Comparison of ENCODE assay signal across 14 cellular contexts in genomic region chr20:54474866-54475265, GRCh38. TPM values are rescaled to one million over a fixed set of nuclear protein-coding genes. Genes with fewer than 3 reads are reported as not detected.
A peak's percentile ranks its signal among the peaks of the same experiment; 100 is the strongest.
DNase-seq lines count a peak whose midpoint lies in the region; ATAC-seq and TF ChIP-seq lines count a peak whose summit lies in the region.
"Had no signal": no experiment of that assay in that cellular context is flagged by ENCODE, and none has a peak within 500 bp of the region (broad histone marks: within the 10 kb centered on the region; RNA-seq: fewer than 3 reads in every experiment).

No MANE protein-coding gene starts in this region.

- intact Hi-C loops in esophagus muscularis mucosa (cut with DNase I) (no loop called here), upper lobe of right lung (cut with DNase I) (no loop called here)

- TF ChIP-seq EP300 in esophagus muscularis mucosa (IDR thresholded peaks at IDR 0.05) = no peak

- H3K27me3 Mint-ChIP-seq in neural crest cell (ENCODE audit: low read depth) = peaks cover 36% of the 10 kb centered on the region

- peak overlapping the region in 1 of 4 donors; percentile 19 for H3K27ac ChIP-seq in esophagus muscularis mucosa (replicated peaks in 1 of 4)
- H3K27ac ChIP-seq in upper lobe of right lung = no peak overlapping the region
- H3K27ac ChIP-seq: 22Rv1, SK-N-MC had no signal

- DNase-seq in NCI-H82 (lab: John Stamatoyannopoulos, UW) (peak; percentile 34), NCI-H82 treated with DMSO at 0.1 percent for 48 hours (lab: John Stamatoyannopoulos, UW; ENCODE audit: unreplicated experiment) (no peak), esophagus muscularis mucosa (ENCODE audit: extremely low spot score) (peak; percentile 53), neural crest cell (ENCODE audit: low read depth, low spot score) (no peak), upper lobe of right lung (no peak), CD1c-positive myeloid dendritic cell (ENCODE audit: extremely low spot score) (no peak), HCEC 1CT (no peak)
- DNase-seq: central memory CD4-positive, alpha-beta T cell; natural killer cell; NCI-H2081 had no signal

- TF ChIP-seq CTCF in esophagus muscularis mucosa (IDR thresholded peaks at IDR 0.05) = no peak
- no peak for TF ChIP-seq CTCF in neural crest cell (conservative IDR thresholded peaks at IDR 0.05)
- no peak for TF ChIP-seq CTCF in upper lobe of right lung (IDR thresholded peaks at IDR 0.05)

- H3K9me3 ChIP-seq in esophagus muscularis mucosa (no peaks in the 10 kb centered on the region), upper lobe of right lung (no peaks in the 10 kb centered on the region)

- no peaks in the 10 kb centered on the region for H3K9me3 Mint-ChIP-seq in neural crest cell
- H3K9me3 Mint-ChIP-seq: natural killer cell had no signal

- H3K4me3 ChIP-seq in esophagus muscularis mucosa (peak overlapping the region; percentile 54 to 60 (median 58)), upper lobe of right lung (peak overlapping the region; percentile 47)

- no peak overlapping the region for H3K27ac Mint-ChIP-seq in neural crest cell (ENCODE audit: unreplicated experiment)
- H3K27ac Mint-ChIP-seq: natural killer cell had no signal

- no peaks in the 10 kb centered on the region for H3K36me3 ChIP-seq in esophagus muscularis mucosa
- no peaks in the 10 kb centered on the region for H3K36me3 ChIP-seq in upper lobe of right lung

- no peaks in the 10 kb centered on the region for H3K36me3 Mint-ChIP-seq in neural crest cell (ENCODE audit: low read depth)

- peaks cover 4 to 26% (median 17%) of the 10 kb centered on the region in 4 donors for H3K4me1 ChIP-seq in esophagus muscularis mucosa
- H3K4me1 ChIP-seq in upper lobe of right lung = peaks cover 10% of the 10 kb centered on the region

- H3K4me1 Mint-ChIP-seq in neural crest cell = peaks cover 30% of the 10 kb centered on the region
- H3K4me1 Mint-ChIP-seq: natural killer cell had no signal

- H3K4me3 Mint-ChIP-seq in neural crest cell = peak overlapping the region; percentile 96
- H3K4me3 Mint-ChIP-seq: natural killer cell had no signal

- WGBS in esophagus muscularis mucosa = 21% methylated on average over 8 of the region's 10 CpGs

- TF ChIP-seq POLR2A in esophagus muscularis mucosa (IDR thresholded peaks at IDR 0.05; ENCODE audit: low read depth) = no peak

- no peak for ATAC-seq in upper lobe of right lung
- no peak for ATAC-seq in HG02623 (IDR thresholded peaks at IDR 0.05; ENCODE audit: unreplicated experiment)
- ATAC-seq: natural killer cell had no signal

- H3K27me3 ChIP-seq in esophagus muscularis mucosa (peaks cover 0 to 37% (median 8%) of the 10 kb centered on the region in 4 donors), upper lobe of right lung (peaks cover 56% of the 10 kb centered on the region)

RNA-seq across cellular contexts. Expression of gene DOK5, which starts 0.5 kb away (rescaled TPM):
- total RNA-seq in esophagus muscularis mucosa (1 to 10 TPM in 1 of 4 donors, under 1 TPM in 3; 0.32 to 1.5 (median 0.79) TPM), neural crest cell (4.1 and 4.4 TPM in 2 replicates), upper lobe of right lung (0.69 TPM)
- total RNA-seq: HT-29, natural killer cell had no signal

Comparison
In these comparisons a context has a peak if more than half of its experiments do, and no peak if none do; other contexts are left out.
1. DNase-seq: peak in NCI-H82 (single experiment) and esophagus muscularis mucosa (single experiment); none in NCI-H82 treated with DMSO at 0.1 percent for 48 hours (single experiment), neural crest cell (single experiment), upper lobe of right lung (single experiment), CD1c-positive myeloid dendritic cell (single experiment) and HCEC 1CT (single experiment).